21 cellular contexts compared by ENCODE assay signal in the genomic region with DNA sequence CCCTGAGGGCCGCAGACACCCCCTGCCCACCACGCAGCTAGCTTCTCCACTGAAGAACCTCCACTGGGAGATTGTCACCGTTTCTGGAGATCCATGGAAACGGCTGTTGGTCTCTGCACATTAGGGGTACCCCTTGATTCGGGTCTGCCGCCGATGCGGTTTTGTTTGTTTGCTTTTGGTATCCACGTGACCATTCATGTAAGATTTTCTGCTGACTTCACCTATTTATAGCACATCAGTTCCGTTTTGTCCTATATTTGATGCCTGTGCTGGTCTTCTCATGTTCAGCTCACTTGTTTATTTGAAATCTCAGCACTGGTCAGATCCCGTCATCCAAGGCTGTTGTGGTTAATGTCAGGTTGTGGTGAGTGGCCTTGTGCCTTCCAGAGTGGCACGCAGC. TPM values are rescaled to one million over a fixed set of nuclear protein-coding genes. Genes with fewer than 3 reads are reported as not detected.
A peak's percentile ranks its signal among the peaks of the same experiment; 100 is the strongest.
DNase-seq lines count a peak whose midpoint lies in the region; ATAC-seq, FAIRE-seq and TF ChIP-seq lines count a peak whose summit lies in the region.
"Had no signal": no experiment of that assay in that cellular context is flagged by ENCODE, and none has a peak within 500 bp of the region (broad histone marks: within the 10 kb centered on the region; RNA-seq: fewer than 3 reads in every experiment).

No MANE protein-coding gene starts in this region.

- intact Hi-C loops in K562 (cut with micrococcal nuclease) = no loop called here

- no peaks in the 10 kb centered on the region for H3K27me3 Mint-ChIP-seq in neural crest cell (ENCODE audit: low read depth)
- H3K27me3 Mint-ChIP-seq in stimulated activated naive B cell treated with anti-CD40 and anti-IgM and Interleukin-4, amounts not matched to agents 10 μg/mL and 1 μg/mL and 100 μg/mL, for 72 hours = no peaks in the 10 kb centered on the region
- H3K27me3 Mint-ChIP-seq: CD4-positive, CD25-positive, alpha-beta regulatory T cell had no signal

- H3K9ac ChIP-seq in K562 (ENCODE audit: insufficient read depth in 1 of 2, low read depth in 2 of 2, low read length in 2 of 2) = no peak overlapping the region

- peaks cover 6% of the 10 kb centered on the region for H3K36me3 Mint-ChIP-seq in neural crest cell (ENCODE audit: low read depth)
- peaks cover 57 to 63% of the 10 kb centered on the region in 2 donors for H3K36me3 Mint-ChIP-seq in stimulated activated naive B cell treated with anti-CD40 and anti-IgM and Interleukin-4, amounts not matched to agents 10 μg/mL and 1 μg/mL and 100 μg/mL, for 72 hours

- H3K4me2 ChIP-seq in K562 (ENCODE audit: insufficient read depth, low read length) = no peak overlapping the region
- H3K4me2 ChIP-seq: BLaER1 treated with 17β-estradiol and CSF1 and Interleukin-3, amounts not matched to agents 10 nM and 100 nM; GM23338 had no signal

- CTCF ChIA-PET in K562 (lab: Yijun Ruan, JAX; ENCODE audit: low intra/inter-chr PET ratio) = no interaction called here

- H3K36me3 ChIP-seq in K562 (ENCODE audit: control insufficient read depth, insufficient read depth, low read length) = peaks cover 92% of the 10 kb centered on the region

- peaks cover 0 to 8% of the 10 kb centered on the region in 2 experiments; a peak in 1 of 5 replicates for H3K4me1 ChIP-seq in K562 (replicated peaks in 1 of 2; ENCODE audit: control insufficient read depth in 2 of 2, insufficient read depth in 2 of 2, low read length in 2 of 2)
- H3K4me1 ChIP-seq: BE2C, Caco-2 had no signal

- no peak overlapping the region for H2AFZ ChIP-seq in K562 (ENCODE audit: low read depth, low read length)
- H2AFZ ChIP-seq: GM23338 had no signal

- in situ Hi-C loops in K562 (cut with MboI) = no loop called here

- peaks cover 5% of the 10 kb centered on the region for H4K20me1 ChIP-seq in K562 (replicated peaks; ENCODE audit: control insufficient read depth, insufficient read depth, low read length)

- no peak overlapping the region for H3K4me3 Mint-ChIP-seq in neural crest cell
- H3K4me3 Mint-ChIP-seq in stimulated activated naive B cell treated with anti-CD40 and anti-IgM and Interleukin-4, amounts not matched to agents 10 μg/mL and 1 μg/mL and 100 μg/mL, for 72 hours = no peak overlapping the region
- H3K4me3 Mint-ChIP-seq: CD4-positive, CD25-positive, alpha-beta regulatory T cell; CD8-positive, alpha-beta T cell; GM23338; H9 had no signal

- BruUV-seq in K562 (replicated peaks; lab: Mats Ljungman, UMichigan) = no TSS peak

- no peaks in the 10 kb centered on the region for H3K27me3 ChIP-seq in K562 (ENCODE audit: control insufficient read depth in 2 of 2, insufficient read depth in 2 of 2, low read length in 2 of 2)
- H3K27me3 ChIP-seq: BE2C; BLaER1 treated with 17β-estradiol and CSF1 and Interleukin-3, amounts not matched to agents 10 nM and 100 nM had no signal

- H3K9me3 Mint-ChIP-seq in neural crest cell = no peaks in the 10 kb centered on the region
- H3K9me3 Mint-ChIP-seq in stimulated activated naive B cell treated with anti-CD40 and anti-IgM and Interleukin-4, amounts not matched to agents 10 μg/mL and 1 μg/mL and 100 μg/mL, for 72 hours = no peaks in the 10 kb centered on the region
- H3K9me3 Mint-ChIP-seq: CD4-positive, CD25-positive, alpha-beta regulatory T cell; CD8-positive, alpha-beta T cell; GM23338; H9 had no signal

- DNase-seq in K562 (ENCODE audit: extremely low read depth in 1 of 4, low spot score in 3 of 4) = no peak
- DNase-seq in neural crest cell (ENCODE audit: low read depth, low spot score) = no peak
- no peak for DNase-seq in stimulated activated naive B cell treated with anti-CD40 and anti-IgM and Interleukin-4, amounts not matched to agents 10 μg/mL and 1 μg/mL and 100 μg/mL, for 72 hours
- no peak for DNase-seq in NCI-H526 (lab: John Stamatoyannopoulos, UW)
- DNase-seq in DMS79 (lab: John Stamatoyannopoulos, UW) = no peak
- DNase-seq: ACHN; AML-193; BE2C; Caco-2; CD4-positive, CD25-positive, alpha-beta regulatory T cell; CD8-positive, alpha-beta T cell; DMS153; DMS79 treated with DMSO at 0.1 percent for 48 hours; GF-D8; H9 had no signal

- no peak for TF ChIP-seq EP300 in K562 (IDR thresholded peaks at IDR 0.05; ENCODE audit: low read length)

- H3K4me1 Mint-ChIP-seq in neural crest cell = peaks cover 4% of the 10 kb centered on the region
- H3K4me1 Mint-ChIP-seq in stimulated activated naive B cell treated with anti-CD40 and anti-IgM and Interleukin-4, amounts not matched to agents 10 μg/mL and 1 μg/mL and 100 μg/mL, for 72 hours = peaks cover 4 to 5% of the 10 kb centered on the region in 2 donors
- H3K4me1 Mint-ChIP-seq: GM23338, H9 had no signal

- H3K27ac ChIP-seq in C4-2B (peak overlapping the region; percentile 89; the same call in 1 of the 2 replicates), K562 (ENCODE audit: extremely low read depth, low read depth, low read length) (no peak overlapping the region)
- H3K27ac ChIP-seq: BLaER1 treated with 17β-estradiol and CSF1 and Interleukin-3, amounts not matched to agents 10 nM and 100 nM had no signal

- no peak for TF ChIP-seq POLR2A in K562 (conservative IDR thresholded peaks at IDR 0.05)

- no peak overlapping the region for H3K4me3 ChIP-seq in K562
- H3K4me3 ChIP-seq: BLaER1 treated with 17β-estradiol and CSF1 and Interleukin-3, amounts not matched to agents 10 nM and 100 nM; GM23338 had no signal

- POLR2A ChIA-PET in K562 (lab: Yijun Ruan, JAX) = interaction anchor here (1.7 kb wide), 1 partner anchor 17 kb away, joined by 4 read pairs; no protein-coding TSS in a partner anchor

- H3K9me3 ChIP-seq in K562 (replicated peaks; ENCODE audit: control insufficient read depth, insufficient read depth, low read depth, low read length) = no peaks in the 10 kb centered on the region
- H3K9me3 ChIP-seq: BE2C; BLaER1 treated with 17β-estradiol and CSF1 and Interleukin-3, amounts not matched to agents 10 nM and 100 nM; Caco-2 had no signal

- no peak for FAIRE-seq in K562 (lab: Jason Lieb, UNC)
- FAIRE-seq: GM12891, GM18507 had no signal

- H3K9me1 ChIP-seq in K562 (ENCODE audit: control insufficient read depth, insufficient read depth, low read length) = no peaks in the 10 kb centered on the region

- ATAC-seq in K562 = no peak
- ATAC-seq in stimulated activated naive B cell treated with anti-CD40 and anti-IgM and Interleukin-4, amounts not matched to agents 10 μg/mL and 1 μg/mL and 100 μg/mL, for 72 hours (replicated peaks) = no peak
- ATAC-seq: CD8-positive, alpha-beta T cell; GM23338; HCT116 had no signal

- no peak for TF ChIP-seq RAD21 in K562 (CRISPR knock-in tag; conservative IDR thresholded peaks at IDR 0.05 in 1 of 2, IDR thresholded peaks at IDR 0.05 in 1 of 2)

- no peak for TF ChIP-seq CTCF in C4-2B (conservative IDR thresholded peaks at IDR 0.05)
- no peak for TF ChIP-seq CTCF in K562 (IDR thresholded peaks at IDR 0.05 in 2 of 3, conservative IDR thresholded peaks at IDR 0.05 in 1 of 3; ENCODE audit: insufficient read depth in 2 of 3, low read depth in 1 of 3, low read length in 3 of 3)
- TF ChIP-seq CTCF in neural crest cell (conservative IDR thresholded peaks at IDR 0.05) = no peak

- peak overlapping the region; percentile 72 for H3K27ac Mint-ChIP-seq in neural crest cell (ENCODE audit: unreplicated experiment)
- H3K27ac Mint-ChIP-seq in stimulated activated naive B cell treated with anti-CD40 and anti-IgM and Interleukin-4, amounts not matched to agents 10 μg/mL and 1 μg/mL and 100 μg/mL, for 72 hours = no peak overlapping the region
- H3K27ac Mint-ChIP-seq: CD4-positive, CD25-positive, alpha-beta regulatory T cell; CD8-positive, alpha-beta T cell; GM23338; H9 had no signal

- H3K79me2 ChIP-seq in K562 (ENCODE audit: control insufficient read depth, insufficient read depth, low read length) = peaks cover 38% of the 10 kb centered on the region

- 92% methylated on average over 9 of the region's 12 CpGs for WGBS in K562 (ENCODE audit: insufficient coverage, low coverage, missing lambda C conversion rate)

RNA-seq across cellular contexts. Expression of gene CRAMP1, which starts 21.1 kb away (rescaled TPM):
- total RNA-seq in K562 (2011; cell fraction: chromatin; rRNA removed; ENCODE audit: low replicate concordance) = 34.5 and 80.0 TPM in 2 replicates
- 40.7 and 44.9 TPM in 2 replicates for total RNA-seq in K562 (2011; cell fraction: nucleolus; rRNA removed)
- total RNA-seq in K562 (2011; cell fraction: nucleoplasm; rRNA removed) = 35.1 and 37.2 TPM in 2 replicates
- total RNA-seq in K562 (2014; rRNA removed) (5.1 and 8.9 TPM in 2 replicates), K562 (2014; rRNA removed; fragmentation: Illumina TruSeq; extraction: Trizol) (6.5 and 7.5 TPM in 2 replicates), K562 (2015; rRNA removed; fragmentation: Illumina TruSeq; extraction: Trizol) (7.7 and 8.3 TPM in 2 replicates), K562 (2021) (19.0 and 20.8 TPM in 2 replicates), neural crest cell (38.3 TPM in 2 replicates)
- polyA plus RNA-seq in K562 (2011; rRNA removed) (7.2 and 9.7 TPM in 2 replicates), K562 (2014; fragmentation: Illumina TruSeq; extraction: Trizol) (14.4 and 15.7 TPM in 2 replicates), K562 (2014; fragmentation: Nextera tagmentation; extraction: Ambion mirVana) (under 1 TPM; 0.52 to 0.62 TPM), K562 (2014; rRNA removed) (12.1 and 14.9 TPM in 2 replicates)
- 7.6 and 8.1 TPM in 2 replicates for polyA plus RNA-seq in K562 (2011; cell fraction: cytosol; rRNA removed)
- 17.8 and 29.3 TPM in 2 replicates for polyA plus RNA-seq in K562 (2011; cell fraction: nucleus; rRNA removed)
- 10.1 and 13.6 TPM in 2 replicates for polyA plus RNA-seq in K562 (2012)
- 9.1 and 9.5 TPM in 2 replicates for polyA minus RNA-seq in K562 (2011; rRNA and poly(A)+ RNA removed)
- polyA minus RNA-seq in K562 (2011; cell fraction: cytosol; rRNA and poly(A)+ RNA removed) = 6.1 and 11.0 TPM in 2 replicates
- 9.7 and 10.2 TPM in 2 replicates for polyA minus RNA-seq in K562 (2011; cell fraction: nucleus; rRNA and poly(A)+ RNA removed)

RNA-seq across cellular contexts. Expression of gene IFT140, which starts 21.4 kb away (rescaled TPM):
- total RNA-seq in K562 (2011; cell fraction: chromatin; rRNA removed; ENCODE audit: low replicate concordance) = 27.4 and 63.8 TPM in 2 replicates
- 20.3 and 28.9 TPM in 2 replicates for total RNA-seq in K562 (2011; cell fraction: nucleolus; rRNA removed)
- total RNA-seq in K562 (2011; cell fraction: nucleoplasm; rRNA removed) = 18.8 and 21.9 TPM in 2 replicates
- total RNA-seq in K562 (2014; rRNA removed) (3.4 and 4.8 TPM in 2 replicates), K562 (2014; rRNA removed; fragmentation: Illumina TruSeq; extraction: Trizol) (2.3 and 2.6 TPM in 2 replicates), K562 (2015; rRNA removed; fragmentation: Illumina TruSeq; extraction: Trizol) (3.4 and 4.4 TPM in 2 replicates), K562 (2021) (7.3 and 7.6 TPM in 2 replicates), neural crest cell (43.3 and 45.8 TPM in 2 replicates)
- polyA plus RNA-seq in K562 (2011; rRNA removed) (3.5 and 3.9 TPM in 2 replicates), K562 (2014; fragmentation: Illumina TruSeq; extraction: Trizol) (4.0 and 4.8 TPM in 2 replicates), K562 (2014; fragmentation: Nextera tagmentation; extraction: Ambion mirVana) (under 1 TPM; 0.31 to 0.60 TPM), K562 (2014; rRNA removed) (3.2 and 3.6 TPM in 2 replicates)
- polyA plus RNA-seq in K562 (2011; cell fraction: cytosol; rRNA removed) = 3.6 and 4.0 TPM in 2 replicates
- polyA plus RNA-seq in K562 (2011; cell fraction: nucleus; rRNA removed) = 20.5 and 27.3 TPM in 2 replicates
- 5.5 and 9.5 TPM in 2 replicates for polyA plus RNA-seq in K562 (2012)
- polyA minus RNA-seq in K562 (2011; rRNA and poly(A)+ RNA removed) = 3.3 and 5.5 TPM in 2 replicates
- polyA minus RNA-seq in K562 (2011; cell fraction: cytosol; rRNA and poly(A)+ RNA removed) = 2.7 and 3.0 TPM in 2 replicates
- polyA minus RNA-seq in K562 (2011; cell fraction: nucleus; rRNA and poly(A)+ RNA removed) = 20.4 and 23.3 TPM in 2 replicates

RNA-seq across cellular contexts. Expression of gene JPT2, which starts 44.8 kb away (rescaled TPM):
- total RNA-seq in K562 (2011; cell fraction: chromatin; rRNA removed; ENCODE audit: low replicate concordance) = 93.6 and 97.5 TPM in 2 replicates
- total RNA-seq in K562 (2011; cell fraction: nucleolus; rRNA removed) = 70.0 and 73.9 TPM in 2 replicates
- 92.1 and 109 TPM in 2 replicates for total RNA-seq in K562 (2011; cell fraction: nucleoplasm; rRNA removed)
- 89.2 and 116 TPM in 2 replicates for total RNA-seq in K562 (2014; rRNA removed)
- 83.5 and 92.6 TPM in 2 replicates for total RNA-seq in K562 (2014; rRNA removed; fragmentation: Illumina TruSeq; extraction: Trizol)
- 80.2 and 88.6 TPM in 2 replicates for total RNA-seq in K562 (2015; rRNA removed; fragmentation: Illumina TruSeq; extraction: Trizol)
- total RNA-seq in K562 (2021) = 121 and 133 TPM in 2 replicates
- polyA plus RNA-seq in K562 (2011; rRNA removed) = 106 and 112 TPM in 2 replicates
- polyA plus RNA-seq in K562 (2011; cell fraction: cytosol; rRNA removed) = 57.8 and 66.9 TPM in 2 replicates
- 68.5 and 76.2 TPM in 2 replicates for polyA plus RNA-seq in K562 (2011; cell fraction: nucleus; rRNA removed)
- 74.8 and 115 TPM in 2 replicates for polyA plus RNA-seq in K562 (2012)
- 133 and 134 TPM in 2 replicates for polyA plus RNA-seq in K562 (2014; fragmentation: Illumina TruSeq; extraction: Trizol)
- polyA plus RNA-seq in K562 (2014; fragmentation: Nextera tagmentation; extraction: Ambion mirVana) = 10 to 100 TPM; 25.5 TPM
- polyA plus RNA-seq in K562 (2014; rRNA removed) = 108 and 117 TPM in 2 replicates
- polyA minus RNA-seq in K562 (2011; rRNA and poly(A)+ RNA removed) = 67.8 and 69.9 TPM in 2 replicates
- polyA minus RNA-seq in K562 (2011; cell fraction: cytosol; rRNA and poly(A)+ RNA removed) = 42.4 and 45.0 TPM in 2 replicates
- polyA minus RNA-seq in K562 (2011; cell fraction: nucleus; rRNA and poly(A)+ RNA removed) = 19.5 and 31.4 TPM in 2 replicates
- total RNA-seq in neural crest cell = 247 and 261 TPM in 2 replicates
